Comparison of ENCODE assay signal across 25 cellular contexts in genomic region chr11:67700548-67701262, GRCh38. TPM values are rescaled to one million over a fixed set of nuclear protein-coding genes. Genes with fewer than 3 reads are reported as not detected.
A peak's percentile ranks its signal among the peaks of the same experiment; 100 is the strongest.
DNase-seq lines count a peak whose midpoint lies in the region; ATAC-seq and TF ChIP-seq lines count a peak whose summit lies in the region.
"Had no signal": no experiment of that assay in that cellular context is flagged by ENCODE, and none has a peak within 500 bp of the region (broad histone marks: within the 10 kb centered on the region; RNA-seq: fewer than 3 reads in every experiment).

No MANE protein-coding gene starts in this region.

- H3K27ac Mint-ChIP-seq in brain (peak overlapping the region in 3 of 5 experiments; percentile 4 to 29 (median 9)), type B pancreatic cell (peak overlapping the region; percentile 38)
- H3K27ac Mint-ChIP-seq: activated naive CD4-positive, alpha-beta T cell treated with anti-CD3 and anti-CD28 coated beads for 36 hours; activated T-cell treated with anti-CD3 and anti-CD28 coated beads, Interleukin-2, amount 50 U/mL, for 72 hours; dendritic cell treated with granulocyte-macrophage colony-stimulating factor and Interleukin-4, amounts not matched to agents 40 ng/mL and 50 ng/mL, for 4 days had no signal

- H3K4me3 Mint-ChIP-seq in brain (peak overlapping the region in 3 of 5 experiments; percentile 2 to 9 (median 7)), type B pancreatic cell (peak overlapping the region; percentile 4)
- H3K4me3 Mint-ChIP-seq: activated naive CD4-positive, alpha-beta T cell treated with anti-CD3 and anti-CD28 coated beads for 36 hours; activated T-cell treated with anti-CD3 and anti-CD28 coated beads, Interleukin-2, amount 50 U/mL, for 72 hours; dendritic cell treated with granulocyte-macrophage colony-stimulating factor and Interleukin-4, amounts not matched to agents 40 ng/mL and 50 ng/mL, for 4 days; naive thymus-derived CD8-positive, alpha-beta T cell had no signal

- no peak overlapping the region for H3K27ac ChIP-seq in coronary artery
- H3K27ac ChIP-seq: cardiac muscle cell, heart left ventricle, SJCRH30, vagina had no signal

- peaks cover 5% of the 10 kb centered on the region for H3K36me3 Mint-ChIP-seq in brain
- peaks cover 4% of the 10 kb centered on the region for H3K36me3 Mint-ChIP-seq in type B pancreatic cell
- H3K36me3 Mint-ChIP-seq: naive thymus-derived CD8-positive, alpha-beta T cell had no signal

- H3K9me3 Mint-ChIP-seq in brain (peaks cover 2 to 17% (median 8%) of the 10 kb centered on the region in 5 experiments), type B pancreatic cell (peaks cover 15% of the 10 kb centered on the region)
- H3K9me3 Mint-ChIP-seq: activated naive CD4-positive, alpha-beta T cell treated with anti-CD3 and anti-CD28 coated beads for 36 hours; activated T-cell treated with anti-CD3 and anti-CD28 coated beads, Interleukin-2, amount 50 U/mL, for 72 hours had no signal

- ATAC-seq in GM18867 (IDR thresholded peaks at IDR 0.05; ENCODE audit: unreplicated experiment): no peak
- ATAC-seq: activated T-cell treated with anti-CD3 and anti-CD28 coated beads, Interleukin-2, amount 50 U/mL, for 72 hours; heart left ventricle; left lobe of liver; naive thymus-derived CD8-positive, alpha-beta T cell; sciatic nerve had no signal

- no peak overlapping the region for H3K4me3 ChIP-seq in coronary artery
- H3K4me3 ChIP-seq: cardiac muscle cell, heart left ventricle, SJCRH30, vagina had no signal

- DNase-seq in NCI-H510A treated with DMSO at 0.1 percent for 48 hours (lab: John Stamatoyannopoulos, UW) (peak; percentile 36), NCI-H510A (lab: John Stamatoyannopoulos, UW) (no peak), NCI-H2227 treated with DMSO at 0.1 percent for 48 hours (lab: John Stamatoyannopoulos, UW) (peak; percentile 29), type B pancreatic cell (ENCODE audit: extremely low spot score, unreplicated experiment) (no peak), coronary artery (ENCODE audit: low spot score) (no peak), islet precursor cell (no peak)
- DNase-seq: activated naive CD4-positive, alpha-beta T cell treated with anti-CD3 and anti-CD28 coated beads for 36 hours; activated T-cell treated with anti-CD3 and anti-CD28 coated beads, Interleukin-2, amount 50 U/mL, for 72 hours; amniotic stem cell; H7; heart left ventricle; MM.1S; naive thymus-derived CD8-positive, alpha-beta T cell; NCI-H2081 treated with DMSO at 0.1 percent for 48 hours; SJCRH30; T-helper 1 cell had no signal

- peaks cover 11% of the 10 kb centered on the region for H3K27me3 Mint-ChIP-seq in brain
- H3K27me3 Mint-ChIP-seq in type B pancreatic cell: peaks cover 23% of the 10 kb centered on the region

- H3K4me1 Mint-ChIP-seq in brain (peaks cover 18% of the 10 kb centered on the region), type B pancreatic cell (ENCODE audit: unreplicated experiment) (peaks cover 10% of the 10 kb centered on the region)
- H3K4me1 Mint-ChIP-seq: naive thymus-derived CD8-positive, alpha-beta T cell had no signal

- no peak for TF ChIP-seq CTCF in brain (conservative IDR thresholded peaks at IDR 0.05)
- TF ChIP-seq CTCF in type B pancreatic cell (conservative IDR thresholded peaks at IDR 0.05): no peak
- TF ChIP-seq CTCF in coronary artery (IDR thresholded peaks at IDR 0.05): no peak

RNA-seq across cellular contexts. Expression of gene ALDH3B2, which starts 26.3 kb away (rescaled TPM):
- polyA plus RNA-seq in brain (ENCODE audit: insufficient read depth, low read depth, low replicate concordance): not detected
- 4.8 and 9.4 TPM in 2 replicates for total RNA-seq in type B pancreatic cell (ENCODE audit: low replicate concordance)
- total RNA-seq: activated naive CD4-positive, alpha-beta T cell treated with anti-CD3 and anti-CD28 coated beads for 36 hours; activated T-cell treated with anti-CD3 and anti-CD28 coated beads, Interleukin-2, amount 50 U/mL, for 72 hours; cardiac muscle cell; G401; H7; heart left ventricle; left lobe of liver; naive thymus-derived CD8-positive, alpha-beta T cell; sciatic nerve; SJCRH30 had no signal
- polyA plus RNA-seq: BJ; cardiac muscle cell; heart left ventricle; naive thymus-derived CD8-positive, alpha-beta T cell had no signal

RNA-seq across cellular contexts. Expression of gene ACY3, which starts 50.2 kb away (rescaled TPM):
- 3.0 TPM for polyA plus RNA-seq in brain (ENCODE audit: insufficient read depth, low read depth, low replicate concordance)
- 2.2 and 5.8 TPM in 2 replicates for total RNA-seq in type B pancreatic cell (ENCODE audit: low replicate concordance)
- total RNA-seq: activated naive CD4-positive, alpha-beta T cell treated with anti-CD3 and anti-CD28 coated beads for 36 hours; cardiac muscle cell; G401; H7; heart left ventricle; naive thymus-derived CD8-positive, alpha-beta T cell; vagina had no signal
- polyA plus RNA-seq: BJ, cardiac muscle cell, heart left ventricle had no signal

Comparison
In these comparisons a context has a peak if more than half of its experiments do, and no peak if none do; other contexts are left out.
1. DNase-seq: peak in NCI-H510A treated with DMSO at 0.1 percent for 48 hours (single experiment) and NCI-H2227 treated with DMSO at 0.1 percent for 48 hours (single experiment); none in NCI-H510A (single experiment), type B pancreatic cell (single experiment), coronary artery (single experiment) and islet precursor cell (single experiment).